ENCODE assay signal across 19 cellular contexts in the genomic region with DNA sequence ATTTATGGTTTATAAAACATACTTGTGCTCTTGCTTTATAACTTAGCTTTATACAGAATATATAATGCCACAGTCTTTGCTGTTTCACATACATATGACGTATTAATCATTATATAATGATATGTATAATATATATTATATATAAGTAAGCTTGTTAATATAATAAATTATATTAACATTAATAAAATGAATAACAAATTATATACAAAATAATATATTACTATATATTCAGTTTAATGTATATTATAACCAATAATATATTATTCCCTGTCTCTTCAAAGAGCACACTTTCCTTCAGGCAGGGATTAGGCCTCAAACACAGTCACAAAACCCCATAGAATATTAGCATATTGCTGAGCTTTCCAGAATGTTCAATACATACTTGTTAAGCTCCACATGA.
"Had no signal": no experiment of that assay in that cellular context is flagged by ENCODE, and none has a peak within 500 bp of the region (broad histone marks: within the 10 kb centered on the region; RNA-seq: fewer than 3 reads in every experiment).

No MANE protein-coding gene starts in this region.

- H3K9me3 Mint-ChIP-seq: activated naive CD4-positive, alpha-beta T cell treated with anti-CD3 and anti-CD28 coated beads, Interleukin-2, amount 10 ng/mL, durations not matched to agents 7 days and 5 days had no signal

- H3K36me3 ChIP-seq: ascending aorta, esophagus squamous epithelium, prostate gland, transverse colon, vagina had no signal

- H3K4me1 ChIP-seq: ascending aorta, prostate gland, transverse colon, vagina had no signal

- H3K27me3 ChIP-seq: ascending aorta, esophagus squamous epithelium, transverse colon, vagina had no signal

- H3K27ac Mint-ChIP-seq: activated CD8-positive, alpha-beta memory T cell treated with anti-CD3 and anti-CD28 coated beads, Interleukin-2, amount 10 ng/mL, durations not matched to agents 7 days and 5 days; activated naive CD4-positive, alpha-beta T cell treated with anti-CD3 and anti-CD28 coated beads, Interleukin-2, amount 10 ng/mL, durations not matched to agents 7 days and 5 days; natural killer cell had no signal

- DNase-seq: activated CD4-positive, alpha-beta T cell treated with anti-CD3 and anti-CD28 coated beads, Interleukin-2, amount 50 U/mL, for 48 hours; activated CD8-positive, alpha-beta memory T cell treated with anti-CD3 and anti-CD28 coated beads, Interleukin-2, amount 10 ng/mL, durations not matched to agents 7 days and 5 days; activated naive CD4-positive, alpha-beta T cell treated with anti-CD3 and anti-CD28 coated beads, Interleukin-2, amount 10 ng/mL, durations not matched to agents 7 days and 5 days; activated T-cell treated with anti-CD3 and anti-CD28 coated beads, Interleukin-2, amount 50 U/mL, for 1 hour; esophagus squamous epithelium; foreskin fibroblast; glutamatergic neuron; left ventricle myocardium superior; mesenchymal stem cell; natural killer cell; right cardiac atrium; stimulated activated CD4-positive, alpha-beta T cell treated with anti-CD3 and anti-CD28 coated beads, Interleukin-4, amount 100 ng/mL, for 24 hours; stimulated activated naive CD4-positive, alpha-beta T cell treated with Interleukin-2 at 50 U/mL for 16 hours; T1000; transverse colon had no signal

- H3K27me3 Mint-ChIP-seq: activated CD8-positive, alpha-beta memory T cell treated with anti-CD3 and anti-CD28 coated beads, Interleukin-2, amount 10 ng/mL, durations not matched to agents 7 days and 5 days; activated naive CD4-positive, alpha-beta T cell treated with anti-CD3 and anti-CD28 coated beads, Interleukin-2, amount 10 ng/mL, durations not matched to agents 7 days and 5 days had no signal

- H3K9me3 ChIP-seq: ascending aorta, esophagus squamous epithelium, prostate gland, transverse colon, vagina had no signal

- H3K4me1 Mint-ChIP-seq: activated CD8-positive, alpha-beta memory T cell treated with anti-CD3 and anti-CD28 coated beads, Interleukin-2, amount 10 ng/mL, durations not matched to agents 7 days and 5 days; activated naive CD4-positive, alpha-beta T cell treated with anti-CD3 and anti-CD28 coated beads, Interleukin-2, amount 10 ng/mL, durations not matched to agents 7 days and 5 days; natural killer cell had no signal

- ATAC-seq: activated CD8-positive, alpha-beta memory T cell treated with anti-CD3 and anti-CD28 coated beads, Interleukin-2, amount 10 ng/mL, durations not matched to agents 7 days and 5 days; left ventricle myocardium superior; natural killer cell; right cardiac atrium had no signal

- H3K27ac ChIP-seq: ascending aorta, esophagus squamous epithelium, prostate gland, skin epidermis, transverse colon, vagina had no signal

- H3K36me3 Mint-ChIP-seq: activated CD8-positive, alpha-beta memory T cell treated with anti-CD3 and anti-CD28 coated beads, Interleukin-2, amount 10 ng/mL, durations not matched to agents 7 days and 5 days; activated naive CD4-positive, alpha-beta T cell treated with anti-CD3 and anti-CD28 coated beads, Interleukin-2, amount 10 ng/mL, durations not matched to agents 7 days and 5 days; natural killer cell had no signal

- H3K4me3 ChIP-seq: ascending aorta, esophagus squamous epithelium, prostate gland, skin epidermis, vagina had no signal

- H3K4me3 Mint-ChIP-seq: activated CD8-positive, alpha-beta memory T cell treated with anti-CD3 and anti-CD28 coated beads, Interleukin-2, amount 10 ng/mL, durations not matched to agents 7 days and 5 days; activated naive CD4-positive, alpha-beta T cell treated with anti-CD3 and anti-CD28 coated beads, Interleukin-2, amount 10 ng/mL, durations not matched to agents 7 days and 5 days; natural killer cell had no signal
